13 cellular contexts compared by ENCODE assay signal in the genomic region with DNA sequence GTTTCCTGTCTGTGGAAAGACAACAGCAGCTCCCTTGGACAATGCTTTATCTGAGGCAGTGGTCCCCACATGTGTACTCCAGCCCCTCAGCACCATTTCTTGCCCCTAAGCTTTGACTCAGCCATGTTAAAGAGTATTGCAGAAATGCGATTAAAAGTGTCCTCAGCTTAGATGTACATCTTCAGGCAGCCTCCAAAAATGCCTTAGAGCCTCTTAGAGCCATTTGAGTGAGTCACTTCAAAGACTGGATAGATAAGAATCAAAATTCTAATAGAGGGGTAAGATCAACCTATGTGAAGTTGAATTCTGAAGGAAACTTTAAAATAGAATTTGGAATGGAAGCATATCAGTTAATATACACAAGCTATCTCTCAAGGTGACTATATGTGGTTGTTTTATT.
"Had no signal": no experiment of that assay in that cellular context is flagged by ENCODE, and none has a peak within 500 bp of the region (broad histone marks: within the 10 kb centered on the region; RNA-seq: fewer than 3 reads in every experiment).

No MANE protein-coding gene starts in this region.

- H3K36me3 ChIP-seq: breast epithelium, thyroid gland, vagina had no signal

- H3K9ac ChIP-seq: parathyroid adenoma had no signal

- H3K27ac Mint-ChIP-seq: activated naive CD8-positive, alpha-beta T cell treated with anti-CD3 and anti-CD28 coated beads, Interleukin-2, amount 10 ng/mL, durations not matched to agents 7 days and 5 days; endodermal cell had no signal

- H3K27me3 Mint-ChIP-seq: activated naive CD8-positive, alpha-beta T cell treated with anti-CD3 and anti-CD28 coated beads, Interleukin-2, amount 10 ng/mL, durations not matched to agents 7 days and 5 days had no signal

- H3K4me1 ChIP-seq: breast epithelium, parathyroid adenoma, thyroid gland, vagina had no signal

- H3K27me3 ChIP-seq: breast epithelium, thyroid gland, vagina had no signal

- DNase-seq: activated CD4-positive, alpha-beta T cell treated with anti-CD3 and anti-CD28 coated beads, Interleukin-2, amount 50 U/mL, for 1 hour; activated CD4-positive, CD25-positive, alpha-beta regulatory T cell; activated CD8-positive, alpha-beta memory T cell treated with anti-CD3 and anti-CD28 coated beads for 24 hours; activated naive CD4-positive, alpha-beta T cell; activated naive CD8-positive, alpha-beta T cell treated with anti-CD3 and anti-CD28 coated beads, Interleukin-2, amount 10 ng/mL, durations not matched to agents 7 days and 5 days; endodermal cell; stimulated activated CD4-positive, alpha-beta T cell treated with anti-CD3 and anti-CD28 coated beads, Interleukin-12 subunit alpha, Interleukin-12 subunit beta, amount 100 ng/mL, for 4 hours; stimulated activated CD4-positive, alpha-beta T cell treated with anti-CD3 and anti-CD28 coated beads, Interleukin-2, amount 100 ng/mL, for 24 hours; thyroid gland had no signal

- H3K79me2 ChIP-seq: parathyroid adenoma had no signal

- H3K9me3 ChIP-seq: breast epithelium, thyroid gland, vagina had no signal

- H3K9me3 Mint-ChIP-seq: endodermal cell, neural crest cell had no signal

- H3K4me3 ChIP-seq: breast epithelium, thyroid gland, vagina had no signal

- H3K4me3 Mint-ChIP-seq: activated naive CD8-positive, alpha-beta T cell treated with anti-CD3 and anti-CD28 coated beads, Interleukin-2, amount 10 ng/mL, durations not matched to agents 7 days and 5 days; endodermal cell; neural crest cell had no signal

- H3K36me3 Mint-ChIP-seq: activated naive CD8-positive, alpha-beta T cell treated with anti-CD3 and anti-CD28 coated beads, Interleukin-2, amount 10 ng/mL, durations not matched to agents 7 days and 5 days had no signal

- H3K27ac ChIP-seq: breast epithelium, parathyroid adenoma, thyroid gland, vagina had no signal
